8 cellular contexts compared by ENCODE assay signal in genomic region chr9:110047955-110048472, GRCh38.
A peak's percentile ranks its signal among the peaks of the same experiment; 100 is the strongest.
DNase-seq lines count a peak whose midpoint lies in the region; ATAC-seq and TF ChIP-seq lines count a peak whose summit lies in the region.

No MANE protein-coding gene starts in this region.

- H3K36me3 ChIP-seq in CD4-positive, alpha-beta memory T cell (ENCODE audit: insufficient read depth, low read length): no peaks in the 10 kb centered on the region
- H3K36me3 ChIP-seq in endocrine pancreas (ENCODE audit: control insufficient read depth, insufficient read depth, low read length): no peaks in the 10 kb centered on the region

- peaks cover 0 to 5% of the 10 kb centered on the region in 2 donors for H3K36me3 Mint-ChIP-seq in CD4-positive, alpha-beta memory T cell
- no peaks in the 10 kb centered on the region for H3K36me3 Mint-ChIP-seq in nephron (ENCODE audit: low read depth)

- H3K27ac Mint-ChIP-seq in CD4-positive, alpha-beta memory T cell: peak overlapping the region; percentile 3 to 81 (median 70)
- H3K27ac Mint-ChIP-seq in nephron: peak overlapping the region in 1 of 3 experiments; percentile 19

- peak; percentile 29 for ATAC-seq in HG03159 (IDR thresholded peaks at IDR 0.05; ENCODE audit: unreplicated experiment)

- H3K27me3 Mint-ChIP-seq in CD4-positive, alpha-beta memory T cell: peaks cover 2 to 5% of the 10 kb centered on the region in 2 donors
- peaks cover 43% of the 10 kb centered on the region for H3K27me3 Mint-ChIP-seq in nephron (ENCODE audit: low read depth)

- no peak for TF ChIP-seq CTCF in nephron (IDR thresholded peaks at IDR 0.05; ENCODE audit: unreplicated experiment in 3 of 3)

- TF ChIP-seq POLR2A in GM19193 (IDR thresholded peaks at IDR 0.05; ENCODE audit: extremely low read depth, insufficient read depth, insufficient read length): peak; percentile 29

- peak overlapping the region; percentile 33 for H3K9ac ChIP-seq in endocrine pancreas (ENCODE audit: control insufficient read depth, insufficient read depth, low read length)

- DNase-seq in CD4-positive, alpha-beta memory T cell: no peak
- DNase-seq in SK-N-DZ (ENCODE audit: low spot score) (peak; percentile 5), cerebellar nuclear complex (lab: John Stamatoyannopoulos, UW) (no peak), HPDE6-E6E7 (ENCODE audit: extremely low spot score) (no peak)

- H3K4me3 Mint-ChIP-seq in CD4-positive, alpha-beta memory T cell: peak overlapping the region; percentile 88 to 94 (median 92)
- peak overlapping the region; percentile 89 to 92 (median 89) for H3K4me3 Mint-ChIP-seq in nephron

- CTCF ChIA-PET in CD4-positive, alpha-beta memory T cell (lab: Charles Lee; ENCODE audit: partially characterized antibody): interaction anchor here (0.8 to 4.3 kb wide), 3 partner anchors 10 to 141 kb away, joined by 3 to 21 read pairs (median 3); no protein-coding TSS in a partner anchor

- H3K27me3 ChIP-seq in CD4-positive, alpha-beta memory T cell (ENCODE audit: insufficient read depth, low read length): no peaks in the 10 kb centered on the region
- H3K27me3 ChIP-seq in endocrine pancreas (ENCODE audit: control insufficient read depth, insufficient read depth, low read length): no peaks in the 10 kb centered on the region

- peak overlapping the region; percentile 60 to 95 for H3K4me3 ChIP-seq in CD4-positive, alpha-beta memory T cell (ENCODE audit: low read length in 2 of 2)
- H3K4me3 ChIP-seq in endocrine pancreas (ENCODE audit: control insufficient read depth, insufficient read depth, low read length): peak overlapping the region; percentile 69

- H3K27ac ChIP-seq in CD4-positive, alpha-beta memory T cell (ENCODE audit: low read depth, low read length): peak overlapping the region; percentile 34

- H3K9me3 ChIP-seq in CD4-positive, alpha-beta memory T cell (ENCODE audit: control insufficient read depth in 1 of 2, low read length in 2 of 2): no peaks in the 10 kb centered on the region
- no peaks in the 10 kb centered on the region for H3K9me3 ChIP-seq in endocrine pancreas (ENCODE audit: control insufficient read depth, low read length)

- H3K4me1 Mint-ChIP-seq in CD4-positive, alpha-beta memory T cell: peaks cover 16 to 45% (median 37%) of the 10 kb centered on the region in 4 donors
- peaks cover 34% of the 10 kb centered on the region for H3K4me1 Mint-ChIP-seq in nephron

- peaks cover 0 to 5% (median 0%) of the 10 kb centered on the region in 8 donors for H3K9me3 Mint-ChIP-seq in CD4-positive, alpha-beta memory T cell
- H3K9me3 Mint-ChIP-seq in nephron: no peaks in the 10 kb centered on the region

- intact Hi-C loops in CD4-positive, alpha-beta memory T cell (cut with micrococcal nuclease): loop anchor here (2.0 to 5.0 kb wide), 4 partner anchors 17 to 145 kb away; no protein-coding TSS in a partner anchor

- POLR2A ChIA-PET in CD4-positive, alpha-beta memory T cell (lab: Charles Lee; ENCODE audit: partially characterized antibody): interaction anchor here (0.9 to 3.0 kb wide), 8 partner anchors 11 to 130 kb away, joined by 3 to 15 read pairs (median 7); no protein-coding TSS in a partner anchor

- H3K4me1 ChIP-seq in CD4-positive, alpha-beta memory T cell (ENCODE audit: insufficient read depth, low read length): peaks cover 27% of the 10 kb centered on the region
- H3K4me1 ChIP-seq in endocrine pancreas (ENCODE audit: control insufficient read depth, insufficient read depth, low read length): no peaks in the 10 kb centered on the region
